In the genomic region with DNA sequence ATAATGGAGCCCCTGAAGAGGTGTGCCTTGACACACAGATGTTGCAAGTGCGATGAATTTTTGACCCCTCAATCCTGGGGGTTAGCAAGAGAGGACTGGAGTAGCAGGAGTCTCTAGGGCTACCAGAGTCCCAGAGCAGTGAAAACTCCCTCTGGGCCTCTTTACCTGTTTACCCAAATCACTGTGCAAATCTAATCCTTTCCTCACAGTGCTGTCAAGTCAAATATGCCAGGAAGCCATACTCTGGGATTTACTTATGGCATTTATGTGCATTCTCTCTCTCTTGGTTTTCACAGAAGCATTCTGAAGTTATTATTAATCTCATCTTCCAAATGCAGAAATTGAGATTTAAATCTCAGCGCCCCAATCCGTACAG, we compare ENCODE assay signal across 27 cellular contexts.
"Had no signal": no experiment of that assay in that cellular context is flagged by ENCODE, and none has a peak within 500 bp of the region (broad histone marks: within the 10 kb centered on the region; RNA-seq: fewer than 3 reads in every experiment).

No MANE protein-coding gene starts in this region.

- H3K27me3 ChIP-seq: body of pancreas, cardiac muscle cell, esophagus squamous epithelium, heart right ventricle, pancreas, sigmoid colon, vagina had no signal

- H3K4me1 Mint-ChIP-seq: activated CD4-positive, alpha-beta T cell treated with anti-CD3 and anti-CD28 coated beads for 36 hours; endodermal cell; stimulated activated effector memory CD8-positive, alpha-beta T cell treated with anti-CD3 and anti-CD28 coated beads, Interleukin-12 subunit alpha, Interleukin-12 subunit beta, amount 100 ng/mL, for 72 hours had no signal

- H3K36me3 ChIP-seq: cardiac muscle cell, esophagus squamous epithelium, heart right ventricle, lower lobe of right lung, pancreas, prostate gland, sigmoid colon, vagina had no signal

- FAIRE-seq: pancreas, small intestine had no signal

- H3K27ac ChIP-seq: body of pancreas, cardiac muscle cell, lower lobe of right lung, pancreas, vagina had no signal

- H3K9me3 ChIP-seq: body of pancreas, esophagus squamous epithelium, lower lobe of right lung, mucosa of descending colon, pancreas, prostate gland, sigmoid colon, vagina had no signal

- H3K27ac Mint-ChIP-seq: activated CD4-positive, alpha-beta T cell treated with anti-CD3 and anti-CD28 coated beads for 36 hours; activated naive CD4-positive, alpha-beta T cell treated with anti-CD3 and anti-CD28 coated beads, Interleukin-2, amount 50 U/mL, for 72 hours; activated T-cell treated with anti-CD3 and anti-CD28 coated beads, Interleukin-2, amount 50 U/mL, for 72 hours; endodermal cell; stimulated activated effector memory CD8-positive, alpha-beta T cell treated with anti-CD3 and anti-CD28 coated beads, Interleukin-12 subunit alpha, Interleukin-12 subunit beta, amount 100 ng/mL, for 72 hours; stimulated activated naive CD8-positive, alpha-beta T cell treated with anti-CD3 and anti-CD28 coated beads, Interleukin-15, amount 100 ng/mL, for 72 hours; type B pancreatic cell had no signal

- DNase-seq: activated CD4-positive, alpha-beta T cell treated with anti-CD3 and anti-CD28 coated beads for 36 hours; activated CD4-positive, CD25-positive, alpha-beta regulatory T cell; activated naive CD4-positive, alpha-beta T cell; activated T-cell treated with anti-CD3 and anti-CD28 coated beads for 4 hours; activated T-cell treated with anti-CD3 and anti-CD28 coated beads, Interleukin-2, amount 50 U/mL, for 72 hours; cerebellar nuclear complex; cortex of kidney; endodermal cell; esophagus squamous epithelium; kidney glomerular epithelial cell; lower lobe of right lung; mesendoderm; mucosa of descending colon; pancreas; sigmoid colon; stimulated activated CD4-positive, alpha-beta T cell treated with anti-CD3 and anti-CD28 coated beads, Interleukin-4, amount 100 ng/mL, for 24 hours; stimulated activated naive CD8-positive, alpha-beta T cell treated with anti-CD3 and anti-CD28 coated beads, Interleukin-15, amount 100 ng/mL, for 72 hours had no signal

- H3K4me3 Mint-ChIP-seq: activated CD4-positive, alpha-beta T cell treated with anti-CD3 and anti-CD28 coated beads for 36 hours; activated T-cell treated with anti-CD3 and anti-CD28 coated beads, Interleukin-2, amount 50 U/mL, for 72 hours; endodermal cell; nephron; stimulated activated effector memory CD8-positive, alpha-beta T cell treated with anti-CD3 and anti-CD28 coated beads, Interleukin-12 subunit alpha, Interleukin-12 subunit beta, amount 100 ng/mL, for 72 hours; stimulated activated naive CD8-positive, alpha-beta T cell treated with anti-CD3 and anti-CD28 coated beads, Interleukin-15, amount 100 ng/mL, for 72 hours; type B pancreatic cell had no signal

- H3K4me3 ChIP-seq: body of pancreas, cardiac muscle cell, esophagus squamous epithelium, heart right ventricle, lower lobe of right lung, mucosa of descending colon, pancreas, prostate gland, sigmoid colon, vagina had no signal

- H3K36me3 Mint-ChIP-seq: activated naive CD4-positive, alpha-beta T cell treated with anti-CD3 and anti-CD28 coated beads, Interleukin-2, amount 50 U/mL, for 72 hours; stimulated activated effector memory CD8-positive, alpha-beta T cell treated with anti-CD3 and anti-CD28 coated beads, Interleukin-12 subunit alpha, Interleukin-12 subunit beta, amount 100 ng/mL, for 72 hours; type B pancreatic cell had no signal

- ATAC-seq: activated CD4-positive, alpha-beta T cell treated with anti-CD3 and anti-CD28 coated beads for 36 hours; activated naive CD4-positive, alpha-beta T cell treated with anti-CD3 and anti-CD28 coated beads, Interleukin-2, amount 50 U/mL, for 72 hours; activated T-cell treated with anti-CD3 and anti-CD28 coated beads, Interleukin-2, amount 50 U/mL, for 72 hours; body of pancreas; stimulated activated effector memory CD8-positive, alpha-beta T cell treated with anti-CD3 and anti-CD28 coated beads, Interleukin-12 subunit alpha, Interleukin-12 subunit beta, amount 100 ng/mL, for 72 hours; stimulated activated naive CD8-positive, alpha-beta T cell treated with anti-CD3 and anti-CD28 coated beads, Interleukin-15, amount 100 ng/mL, for 72 hours had no signal

- H3K9me3 Mint-ChIP-seq: activated T-cell treated with anti-CD3 and anti-CD28 coated beads, Interleukin-2, amount 50 U/mL, for 72 hours; endodermal cell; stimulated activated effector memory CD8-positive, alpha-beta T cell treated with anti-CD3 and anti-CD28 coated beads, Interleukin-12 subunit alpha, Interleukin-12 subunit beta, amount 100 ng/mL, for 72 hours; stimulated activated naive CD8-positive, alpha-beta T cell treated with anti-CD3 and anti-CD28 coated beads, Interleukin-15, amount 100 ng/mL, for 72 hours; type B pancreatic cell had no signal
